In genomic region chr10:5566606-5567005, GRCh38 we compare ENCODE assay signal across 15 cellular contexts. TPM values are rescaled to one million over a fixed set of nuclear protein-coding genes. Genes with fewer than 3 reads are reported as not detected.
DNase-seq lines count a peak whose midpoint lies in the region; ATAC-seq, FAIRE-seq and TF ChIP-seq lines count a peak whose summit lies in the region.
"Had no signal": no experiment of that assay in that cellular context is flagged by ENCODE, and none has a peak within 500 bp of the region (broad histone marks: within the 10 kb centered on the region; RNA-seq: fewer than 3 reads in every experiment).

No MANE protein-coding gene starts in this region.

- DNase-seq in Daoy (ENCODE audit: low read depth) (peak; percentile 82), RCC 7860 (ENCODE audit: low spot score) (peak; percentile 97), astrocyte (ENCODE audit: low read depth) (no peak), smooth muscle cell (lab: John Stamatoyannopoulos, UW; ENCODE audit: unreplicated experiment) (no peak), NCI-H1048 (lab: John Stamatoyannopoulos, UW) (no peak), NCI-H524 treated with DMSO at 0.1 percent for 48 hours (lab: John Stamatoyannopoulos, UW) (no peak), SW 1271 (lab: John Stamatoyannopoulos, UW) (no peak)
- DNase-seq: colonic mucosa, hypothalamus, NCI-H226 had no signal

- no peaks in the 10 kb centered on the region for H3K36me3 ChIP-seq in astrocyte (ENCODE audit: insufficient read depth, low read length)
- no peaks in the 10 kb centered on the region for H3K36me3 ChIP-seq in smooth muscle cell (ENCODE audit: low read depth)
- H3K36me3 ChIP-seq: colonic mucosa had no signal

- H3K79me2 ChIP-seq in astrocyte (ENCODE audit: insufficient read depth, low read length) (no peaks in the 10 kb centered on the region), smooth muscle cell (ENCODE audit: low read depth) (no peaks in the 10 kb centered on the region)

- peak overlapping the region; percentile 72 for H3K27ac Mint-ChIP-seq in astrocyte (ENCODE audit: unreplicated experiment)

- TF ChIP-seq CTCF in astrocyte (IDR thresholded peaks at IDR 0.05; ENCODE audit: insufficient read depth, low read depth, low read length), result no peak
- no peak for TF ChIP-seq CTCF in smooth muscle cell (IDR thresholded peaks at IDR 0.05; ENCODE audit: borderline replicate concordance, insufficient read depth, poor library complexity, severe bottlenecking)

- no peaks in the 10 kb centered on the region for H3K27me3 ChIP-seq in astrocyte (ENCODE audit: insufficient read depth, low read length)
- no peaks in the 10 kb centered on the region for H3K27me3 ChIP-seq in smooth muscle cell (ENCODE audit: low read depth)
- H3K27me3 ChIP-seq: colonic mucosa had no signal

- H3K9me3 Mint-ChIP-seq in astrocyte (ENCODE audit: unreplicated experiment), result no peaks in the 10 kb centered on the region

- H3K36me3 Mint-ChIP-seq in astrocyte (ENCODE audit: low read depth, unreplicated experiment), result peaks cover 3% of the 10 kb centered on the region
- H3K36me3 Mint-ChIP-seq: CD14-positive monocyte had no signal

- no peak for ATAC-seq in GM19035 (IDR thresholded peaks at IDR 0.05; ENCODE audit: unreplicated experiment)

- 84% methylated on average over 3 of the region's 3 CpGs for WGBS in smooth muscle cell (ENCODE audit: low lambda C conversion rate)

- H3K4me2 ChIP-seq in astrocyte (ENCODE audit: low read length) (peak overlapping the region; percentile 54), smooth muscle cell (peak overlapping the region; percentile 39)

- no peak overlapping the region for H3K4me3 Mint-ChIP-seq in astrocyte (ENCODE audit: unreplicated experiment)
- H3K4me3 Mint-ChIP-seq: CD14-positive monocyte had no signal

- H3K4me1 ChIP-seq in astrocyte (ENCODE audit: insufficient read depth, low read length) (peaks cover 35% of the 10 kb centered on the region), smooth muscle cell (ENCODE audit: low read depth) (peaks cover 17% of the 10 kb centered on the region)
- H3K4me1 ChIP-seq: colonic mucosa had no signal

- peaks cover 8% of the 10 kb centered on the region for H3K27me3 Mint-ChIP-seq in astrocyte (ENCODE audit: low read depth, unreplicated experiment)

- H2AFZ ChIP-seq in astrocyte (ENCODE audit: low read depth, low read length), result no peak overlapping the region
- no peak overlapping the region for H2AFZ ChIP-seq in smooth muscle cell (ENCODE audit: low read depth)

- H4K20me1 ChIP-seq in astrocyte (ENCODE audit: insufficient read depth, low read length) (no peaks in the 10 kb centered on the region), smooth muscle cell (ENCODE audit: low read depth) (no peaks in the 10 kb centered on the region)

- H3F3A ChIP-seq in smooth muscle cell (ENCODE audit: low read depth), result peaks cover 17% of the 10 kb centered on the region

- no peak overlapping the region for H3K4me3 ChIP-seq in astrocyte (ENCODE audit: insufficient read depth, low read depth, low read length)
- H3K4me3 ChIP-seq in smooth muscle cell, result no peak overlapping the region
- H3K4me3 ChIP-seq: colonic mucosa had no signal

- FAIRE-seq in RCC 7860 (lab: Jason Lieb, UNC), result no peak
- no peak for FAIRE-seq in astrocyte (lab: Jason Lieb, UNC)

- H3K9me3 ChIP-seq in astrocyte (ENCODE audit: insufficient read depth, low read depth, low read length) (no peaks in the 10 kb centered on the region), smooth muscle cell (replicated peaks; ENCODE audit: low read depth) (no peaks in the 10 kb centered on the region)
- H3K9me3 ChIP-seq: colonic mucosa had no signal

- peaks cover 37% of the 10 kb centered on the region for H3K4me1 Mint-ChIP-seq in astrocyte (ENCODE audit: low read depth, unreplicated experiment)

- H3K27ac ChIP-seq in astrocyte (ENCODE audit: low read depth, low read length) (peak overlapping the region; percentile 59), smooth muscle cell (ENCODE audit: low read depth) (peak overlapping the region; percentile 95)
- H3K27ac ChIP-seq: colonic mucosa had no signal

- H3K9ac ChIP-seq in astrocyte (ENCODE audit: low read length), result peak overlapping the region; percentile 41
- H3K9ac ChIP-seq in smooth muscle cell (ENCODE audit: low read depth), result peak overlapping the region; percentile 78

RNA-seq across cellular contexts. Expression of gene CALML3, which starts 41.8 kb away (rescaled TPM):
- not detected in 2 replicates for total RNA-seq in Daoy (2014; rRNA removed; shearing (Covaris generic))
- total RNA-seq in astrocyte (not detected in 2 replicates), smooth muscle cell (0.04 and 0.49 TPM in 2 replicates)
- 0.20 TPM in 1 of 2 replicates, not detected in the other for polyA plus RNA-seq in smooth muscle cell
- total RNA-seq: mucosa of gallbladder, skeletal muscle tissue, temporal lobe had no signal
- polyA plus RNA-seq: CD14-positive monocyte had no signal

Comparison
In these comparisons a context has a peak if more than half of its experiments do, and no peak if none do; other contexts are left out.
1. DNase-seq: peak in Daoy (single experiment) and RCC 7860 (single experiment); none in astrocyte (single experiment), smooth muscle cell (single experiment), NCI-H1048 (single experiment), NCI-H524 treated with DMSO at 0.1 percent for 48 hours (single experiment) and SW 1271 (0 of 2).